ENCODE assay signal across 8 cellular contexts in the genomic region with DNA sequence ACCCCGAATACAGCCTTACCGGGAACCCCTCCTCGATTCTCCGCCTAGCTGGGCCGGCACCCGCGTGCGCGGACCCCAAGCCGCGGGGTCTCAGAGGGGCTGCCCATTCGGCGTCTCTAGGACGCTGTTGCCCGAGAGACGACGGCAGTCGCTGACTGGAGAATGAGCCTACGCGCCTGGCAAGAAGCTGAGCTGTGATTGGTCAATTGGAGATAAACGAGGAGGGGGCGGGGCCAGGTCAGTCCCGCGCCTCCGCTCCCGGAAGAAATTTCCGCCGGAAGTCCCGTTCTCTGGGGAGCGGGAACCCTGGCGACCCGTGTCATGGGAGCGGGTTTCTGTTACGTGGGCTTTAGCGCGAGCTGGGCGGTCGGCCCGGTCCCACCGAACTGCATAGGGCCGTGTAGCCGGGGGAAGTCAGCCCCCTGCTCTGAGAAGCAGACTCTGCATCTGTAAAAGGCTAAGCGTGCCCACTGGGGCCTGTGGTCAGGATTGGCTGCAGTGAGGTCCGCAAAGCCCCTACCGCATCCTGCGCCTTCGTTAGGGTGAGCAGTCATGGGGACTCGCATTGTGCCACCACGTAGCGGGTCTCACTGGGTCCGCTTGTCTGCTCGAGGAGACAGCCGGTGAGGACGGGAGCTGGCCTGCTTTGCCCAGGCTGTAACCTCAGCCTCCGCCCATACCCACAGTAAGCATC. TPM values are rescaled to one million over a fixed set of nuclear protein-coding genes. Genes with fewer than 3 reads are reported as not detected.
DNase-seq lines count a peak whose midpoint lies in the region; ATAC-seq and TF ChIP-seq lines count a peak whose summit lies in the region.

A gene with protein sequence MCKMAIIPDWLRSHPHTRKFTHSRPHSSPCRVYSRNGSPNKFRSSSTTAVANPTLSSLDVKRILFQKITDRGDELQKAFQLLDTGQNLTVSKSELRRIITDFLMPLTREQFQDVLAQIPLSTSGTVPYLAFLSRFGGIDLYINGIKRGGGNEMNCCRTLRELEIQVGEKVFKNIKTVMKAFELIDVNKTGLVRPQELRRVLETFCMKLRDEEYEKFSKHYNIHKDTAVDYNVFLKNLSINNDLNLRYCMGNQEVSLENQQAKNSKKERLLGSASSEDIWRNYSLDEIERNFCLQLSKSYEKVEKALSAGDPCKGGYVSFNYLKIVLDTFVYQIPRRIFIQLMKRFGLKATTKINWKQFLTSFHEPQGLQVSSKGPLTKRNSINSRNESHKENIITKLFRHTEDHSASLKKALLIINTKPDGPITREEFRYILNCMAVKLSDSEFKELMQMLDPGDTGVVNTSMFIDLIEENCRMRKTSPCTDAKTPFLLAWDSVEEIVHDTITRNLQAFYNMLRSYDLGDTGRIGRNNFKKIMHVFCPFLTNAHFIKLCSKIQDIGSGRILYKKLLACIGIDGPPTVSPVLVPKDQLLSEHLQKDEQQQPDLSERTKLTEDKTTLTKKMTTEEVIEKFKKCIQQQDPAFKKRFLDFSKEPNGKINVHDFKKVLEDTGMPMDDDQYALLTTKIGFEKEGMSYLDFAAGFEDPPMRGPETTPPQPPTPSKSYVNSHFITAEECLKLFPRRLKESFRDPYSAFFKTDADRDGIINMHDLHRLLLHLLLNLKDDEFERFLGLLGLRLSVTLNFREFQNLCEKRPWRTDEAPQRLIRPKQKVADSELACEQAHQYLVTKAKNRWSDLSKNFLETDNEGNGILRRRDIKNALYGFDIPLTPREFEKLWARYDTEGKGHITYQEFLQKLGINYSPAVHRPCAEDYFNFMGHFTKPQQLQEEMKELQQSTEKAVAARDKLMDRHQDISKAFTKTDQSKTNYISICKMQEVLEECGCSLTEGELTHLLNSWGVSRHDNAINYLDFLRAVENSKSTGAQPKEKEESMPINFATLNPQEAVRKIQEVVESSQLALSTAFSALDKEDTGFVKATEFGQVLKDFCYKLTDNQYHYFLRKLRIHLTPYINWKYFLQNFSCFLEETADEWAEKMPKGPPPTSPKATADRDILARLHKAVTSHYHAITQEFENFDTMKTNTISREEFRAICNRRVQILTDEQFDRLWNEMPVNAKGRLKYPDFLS (N-terminal part only) (minus strand): TSS at position 157 of the 694 bp plus-strand sequence. CDS start 29,987 bp downstream, outside the sequence.

- peak within 1 kb of the TSS; percentile 99 for H3K4me3 ChIP-seq in colonic mucosa

- intact Hi-C loops in colonic mucosa (cut with DNase I), result no loop called here

- H3K36me3 ChIP-seq in colonic mucosa, result no peaks in the 10 kb centered on the region

- H3K9me3 ChIP-seq in colonic mucosa, result no peaks in the 10 kb centered on the region

- no peak for TF ChIP-seq CTCF in colonic mucosa (IDR thresholded peaks at IDR 0.05)

- ATAC-seq in GM18909 (IDR thresholded peaks at IDR 0.05; ENCODE audit: poor library complexity, unreplicated experiment) (peak; percentile 80), HG03175 (IDR thresholded peaks at IDR 0.05; ENCODE audit: unreplicated experiment) (peak; percentile 93)

- DNase-seq in ACHN (peak; percentile 91), NCI-H510A (lab: John Stamatoyannopoulos, UW) (peak; percentile 77), colonic mucosa (peak; percentile 95), kidney tubule cell (ENCODE audit: low spot score) (peak; percentile 90)
- peak; percentile 91 to 92 for DNase-seq in activated CD4-positive, alpha-beta T cell treated with anti-CD3 and anti-CD28 coated beads for 4 hours
- DNase-seq in stimulated activated CD4-positive, alpha-beta T cell treated with anti-CD3 and anti-CD28 coated beads, Interleukin-1b, Interleukin-23, amount 100 ng/mL, for 24 hours (ENCODE audit: low read depth in 4 of 4, low spot score in 1 of 4), result peak; percentile 85 to 88 (median 86)

- peaks cover 4% of the 10 kb centered on the region for H3K4me1 ChIP-seq in colonic mucosa

- in situ Hi-C loops in ACHN (cut with HindIII; ENCODE audit: low pct_ligation_motif_present, low pct_unique_long_range_greater_than_20kb, low sequenced_read_pairs), result no loop called here

- peak within 1 kb of the TSS; percentile 68 for H3K27ac ChIP-seq in colonic mucosa

- H3K9ac ChIP-seq in colonic mucosa (ENCODE audit: low read depth in 2 of 2, low read length in 2 of 2), result peak within 1 kb of the TSS; percentile 81 to 98

- H3K27me3 ChIP-seq in colonic mucosa, result no peaks in the 10 kb centered on the region

RNA-seq across cellular contexts. Expression of the gene that starts here (rescaled TPM):
- under 1 TPM; 0.35 to 0.80 TPM for total RNA-seq in colonic mucosa

Comparison
In these comparisons a context has a peak if more than half of its experiments do, and no peak if none do; other contexts are left out.
1. Peak in every context shown above with its lines: DNase-seq, ATAC-seq, H3K4me3 ChIP-seq and H3K27ac ChIP-seq.
2. Peak in DNase-seq, H3K4me3 ChIP-seq, H3K27ac ChIP-seq and H3K9ac ChIP-seq in colonic mucosa; RNA of the gene not detected or under 1 TPM.